In the genomic region with DNA sequence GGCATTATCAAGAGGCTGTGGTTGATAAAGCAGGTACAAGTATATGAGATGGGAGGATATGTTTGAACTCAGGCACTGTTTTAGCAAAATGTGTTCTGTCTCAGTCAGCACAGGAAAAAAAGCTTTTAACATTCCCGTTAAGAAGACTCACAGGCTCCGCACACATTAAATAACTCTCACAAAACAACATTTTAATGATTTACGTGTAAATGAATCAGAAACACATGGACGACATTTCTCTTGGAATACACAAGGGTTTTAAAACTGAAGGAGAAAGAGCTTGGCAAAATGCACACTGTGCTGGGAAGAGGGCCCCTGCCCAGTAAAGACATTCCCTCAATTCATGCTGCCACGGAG, we compare ENCODE assay signal across 22 cellular contexts. TPM values are rescaled to one million over a fixed set of nuclear protein-coding genes. Genes with fewer than 3 reads are reported as not detected.
DNase-seq lines count a peak whose midpoint lies in the region; ATAC-seq and TF ChIP-seq lines count a peak whose summit lies in the region.
"Had no signal": no experiment of that assay in that cellular context is flagged by ENCODE, and none has a peak within 500 bp of the region (broad histone marks: within the 10 kb centered on the region; RNA-seq: fewer than 3 reads in every experiment).

No MANE protein-coding gene starts in this region.

- H3K36me3 ChIP-seq in fibroblast of lung (ENCODE audit: control insufficient read depth, insufficient read depth, low read length): no peaks in the 10 kb centered on the region
- no peaks in the 10 kb centered on the region for H3K36me3 ChIP-seq in sigmoid colon
- H3K36me3 ChIP-seq in testis (ENCODE audit: low read depth, missing control alignments): no peaks in the 10 kb centered on the region
- H3K36me3 ChIP-seq: MG63, Peyer's patch had no signal

- H3K4me3 Mint-ChIP-seq in activated T-cell treated with anti-CD3 and anti-CD28 coated beads, Interleukin-2, amount 50 U/mL, for 4 hours: no peak overlapping the region
- H3K4me3 Mint-ChIP-seq: CD4-positive, alpha-beta T cell had no signal

- peaks cover 13% of the 10 kb centered on the region for H3K4me1 ChIP-seq in fibroblast of lung (ENCODE audit: control insufficient read depth, extremely low read depth, insufficient read depth, low read length)
- peaks cover 0 to 49% (median 36%) of the 10 kb centered on the region in 4 donors for H3K4me1 ChIP-seq in sigmoid colon
- H3K4me1 ChIP-seq in testis: peaks cover 8% of the 10 kb centered on the region
- H3K4me1 ChIP-seq: Peyer's patch had no signal

- H3K36me3 Mint-ChIP-seq in activated T-cell treated with anti-CD3 and anti-CD28 coated beads, Interleukin-2, amount 50 U/mL, for 4 hours (ENCODE audit: insufficient read depth): no peaks in the 10 kb centered on the region

- DNase-seq in EH (ENCODE audit: low read depth): peak; percentile 67
- DNase-seq in HFF-Myc (ENCODE audit: extremely low read depth, low read depth): no peak
- DNase-seq in fibroblast of lung (ENCODE audit: low read depth in 2 of 2): no peak
- no peak for DNase-seq in sigmoid colon
- DNase-seq in activated T-cell treated with anti-CD3 and anti-CD28 coated beads, Interleukin-2, amount 50 U/mL, for 4 hours: no peak
- no peak for DNase-seq in testis
- DNase-seq: activated CD4-positive, alpha-beta T cell treated with anti-CD3 and anti-CD28 coated beads, Interleukin-2, amount 50 U/mL, for 4 hours; activated gamma-delta T cell treated with Interleukin-2 at 50 U/mL for 16 hours; CD4-positive, alpha-beta T cell; islet precursor cell; NCI-H1417 treated with DMSO at 0.1 percent for 48 hours; NCI-H510A; NK-92 treated with Interleukin-12 subunit alpha and Interleukin-12 subunit beta, amount 100 ng/mL, for 24 hours; Peyer's patch; retina had no signal

- 83 to 91% methylated on average over 5 of the region's 5 CpGs for WGBS in sigmoid colon, 2 donors
- WGBS in testis, 2 donors: 83 to 84% methylated on average over 5 of the region's 5 CpGs

- TF ChIP-seq POLR2A in sigmoid colon (IDR thresholded peaks at IDR 0.05) (no peak), testis (IDR thresholded peaks at IDR 0.05) (no peak)

- H2AFZ ChIP-seq in fibroblast of lung (ENCODE audit: low read length): peak overlapping the region; percentile 27

- H3K9ac ChIP-seq in fibroblast of lung (ENCODE audit: insufficient read depth, low read length): peak overlapping the region; percentile 20

- peaks cover 18% of the 10 kb centered on the region for H3K79me2 ChIP-seq in fibroblast of lung (ENCODE audit: control insufficient read depth, insufficient read depth, low read length)

- TF ChIP-seq CTCF in HFF-Myc (IDR thresholded peaks at IDR 0.05; ENCODE audit: low read depth, low read length, missing control alignments): no peak
- no peak for TF ChIP-seq CTCF in fibroblast of lung (conservative IDR thresholded peaks at IDR 0.05 in 1 of 2, IDR thresholded peaks at IDR 0.05 in 1 of 2; ENCODE audit: low read depth in 1 of 2, low read length in 2 of 2)
- TF ChIP-seq CTCF in sigmoid colon (IDR thresholded peaks at IDR 0.05): no peak
- no peak for TF ChIP-seq CTCF in testis (IDR thresholded peaks at IDR 0.05)

- peak overlapping the region; percentile 64 for H3K4me3 ChIP-seq in HFF-Myc (replicated peaks; ENCODE audit: low read depth, low read length)
- peak overlapping the region in 1 of 4 experiments; percentile 74 for H3K4me3 ChIP-seq in fibroblast of lung (replicated peaks in 1 of 4; ENCODE audit: control extremely low read depth in 1 of 4, insufficient read depth in 1 of 4, low read depth in 3 of 4, low read length in 4 of 4)
- H3K4me3 ChIP-seq in sigmoid colon: peak overlapping the region in 3 of 4 donors; percentile 5 to 59 (median 17)
- H3K4me3 ChIP-seq in testis: no peak overlapping the region
- H3K4me3 ChIP-seq: K562, Peyer's patch had no signal

- H4K20me1 ChIP-seq in fibroblast of lung (ENCODE audit: control insufficient read depth, extremely low read depth, insufficient read depth, low read length): no peaks in the 10 kb centered on the region

- TF ChIP-seq EP300 in sigmoid colon (IDR thresholded peaks at IDR 0.05): no peak

- H3K9me3 ChIP-seq in fibroblast of lung (ENCODE audit: control insufficient read depth, insufficient read depth, low read depth, low read length): no peaks in the 10 kb centered on the region
- peaks cover 0 to 4% (median 0%) of the 10 kb centered on the region in 4 donors for H3K9me3 ChIP-seq in sigmoid colon
- no peaks in the 10 kb centered on the region for H3K9me3 ChIP-seq in testis
- H3K9me3 ChIP-seq: MG63, Peyer's patch had no signal

- ATAC-seq in GM18517 (IDR thresholded peaks at IDR 0.05; ENCODE audit: unreplicated experiment): no peak
- no peak for ATAC-seq in activated T-cell treated with anti-CD3 and anti-CD28 coated beads, Interleukin-2, amount 50 U/mL, for 4 hours
- ATAC-seq: HCT116, K562 had no signal

- H3K27me3 Mint-ChIP-seq in activated T-cell treated with anti-CD3 and anti-CD28 coated beads, Interleukin-2, amount 50 U/mL, for 4 hours (ENCODE audit: low read depth): peaks cover 20% of the 10 kb centered on the region

- H3K27me3 ChIP-seq in fibroblast of lung (ENCODE audit: control insufficient read depth, insufficient read depth, low read length): no peaks in the 10 kb centered on the region
- H3K27me3 ChIP-seq in sigmoid colon: no peaks in the 10 kb centered on the region
- no peaks in the 10 kb centered on the region for H3K27me3 ChIP-seq in testis
- H3K27me3 ChIP-seq: MG63, Peyer's patch had no signal

- peak overlapping the region; percentile 93 for H3K4me2 ChIP-seq in fibroblast of lung (ENCODE audit: extremely low read depth, insufficient read depth, low read length)

- intact Hi-C loops in sigmoid colon (cut with DNase I): no loop called here
- intact Hi-C loops in testis (cut with DNase I; ENCODE audit: low total_unique reads): no loop called here

- no peaks in the 10 kb centered on the region for H3K9me3 Mint-ChIP-seq in activated T-cell treated with anti-CD3 and anti-CD28 coated beads, Interleukin-2, amount 50 U/mL, for 4 hours
- H3K9me3 Mint-ChIP-seq: CD4-positive, alpha-beta T cell had no signal

- H3K4me1 Mint-ChIP-seq in activated T-cell treated with anti-CD3 and anti-CD28 coated beads, Interleukin-2, amount 50 U/mL, for 4 hours (ENCODE audit: low read depth): no peaks in the 10 kb centered on the region

- H3K27ac ChIP-seq in fibroblast of lung (ENCODE audit: insufficient read depth, low read length) (peak overlapping the region; percentile 79), sigmoid colon (peak overlapping the region in 3 of 4 donors; percentile 80 to 87 (median 83)), testis (no peak overlapping the region)
- H3K27ac ChIP-seq: VCaP had no signal

RNA-seq across cellular contexts. Expression of a gene that starts 2.0 kb away (rescaled TPM):
- 56.2 and 328 TPM in 2 replicates for total RNA-seq in fibroblast of lung
- polyA plus RNA-seq in fibroblast of lung: 73.9 and 145 TPM in 2 replicates
- 46.8 and 120 TPM in 2 replicates for polyA plus RNA-seq in fibroblast of lung (2012)
- polyA minus RNA-seq in fibroblast of lung (ENCODE audit: low replicate concordance): 209 and 478 TPM in 2 replicates
- total RNA-seq in sigmoid colon: 100 to 1,000 TPM in 3 of 4 donors, 10 to 100 TPM in 1; 93.5 to 236 (median 153) TPM
- polyA plus RNA-seq in sigmoid colon: 10 to 100 TPM in 1 of 3 donors, 1 to 10 TPM in 1, under 1 TPM in 1; 0.69 to 14.2 (median 1.2) TPM
- under 1 TPM in 2 of 3 donors, not detected in 1; 0.13 to 0.35 TPM for total RNA-seq in activated T-cell treated with anti-CD3 and anti-CD28 coated beads, Interleukin-2, amount 50 U/mL, for 4 hours
- 1 to 10 TPM in 1 of 2 donors, under 1 TPM in 1; 0.55 to 2.8 TPM for total RNA-seq in testis
- 3.6 TPM for polyA plus RNA-seq in testis (ENCODE audit: insufficient read depth, low read depth, low replicate concordance)
- total RNA-seq: CD4-positive, alpha-beta T cell; G401; myocyte had no signal

Comparison
In these comparisons a context has a peak if more than half of its experiments do, and no peak if none do; other contexts are left out.
1. H3K4me3 ChIP-seq: peak in HFF-Myc (single experiment) and sigmoid colon (3 of 4); none in testis (0 of 2).
2. H3K27ac ChIP-seq: peak in fibroblast of lung (single experiment) and sigmoid colon (3 of 4); none in testis (0 of 2).
3. RNA of a gene that starts 2.0 kb away (total RNA-seq): 56.2 to 328 TPM in fibroblast of lung and 93.5 to 236 TPM in sigmoid colon; 0.55 to 2.8 TPM in testis and 0.13 to 0.35 TPM in activated T-cell treated with anti-CD3 and anti-CD28 coated beads, Interleukin-2, amount 50 U/mL, for 4 hours; every median in the first group is over 10 times any median in the second.